In the genomic region with DNA sequence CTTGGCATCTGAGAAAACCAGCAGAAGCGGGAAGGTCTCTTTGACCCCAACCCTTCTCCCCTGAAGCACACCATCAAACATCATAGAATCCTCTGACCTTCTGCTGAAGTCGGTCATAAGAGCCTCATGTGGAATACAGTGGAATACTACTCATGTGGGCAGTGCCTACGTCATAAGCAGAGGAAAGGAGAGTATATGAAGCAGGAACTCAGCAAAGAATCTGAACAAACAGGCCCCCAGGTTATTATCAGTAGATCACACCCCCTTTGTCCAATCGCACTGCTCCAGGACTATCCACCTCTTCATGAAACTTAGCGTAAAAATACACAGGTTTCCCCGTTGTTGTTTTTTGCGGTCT, we compare ENCODE assay signal across 30 cellular contexts.
"Had no signal": no experiment of that assay in that cellular context is flagged by ENCODE, and none has a peak within 500 bp of the region (broad histone marks: within the 10 kb centered on the region; RNA-seq: fewer than 3 reads in every experiment).

No MANE protein-coding gene starts in this region.

- H3K36me3 ChIP-seq: adrenal gland, brain microvascular endothelial cell, breast epithelium had no signal

- H3K4me3 ChIP-seq: adrenal gland, body of pancreas, breast epithelium had no signal

- DNase-seq: activated B cell treated with CpG ODN at 0.5 μM for 24 hours; activated CD4-positive, alpha-beta memory T cell treated with anti-CD3 and anti-CD28 coated beads for 36 hours; activated CD4-positive, alpha-beta T cell treated with anti-CD3 and anti-CD28 coated beads for 4 hours; activated CD4-positive, alpha-beta T cell treated with anti-CD3 and anti-CD28 coated beads, Interleukin-2, amount 10 ng/mL, durations not matched to agents 24 days and 14 days; activated CD4-positive, alpha-beta T cell treated with anti-CD3 and anti-CD28 coated beads, Interleukin-2, amount 50 U/mL, for 1 hour; activated CD4-positive, alpha-beta T cell treated with anti-CD3 and anti-CD28 coated beads, Interleukin-2, amount 50 U/mL, for 4 hours; activated CD4-positive, CD25-positive, alpha-beta regulatory T cell treated with anti-CD3 and anti-CD28 coated beads, Interleukin-2, amount 50 U/mL, for 72 hours; activated CD8-positive, alpha-beta memory T cell treated with anti-CD3 and anti-CD28 coated beads, Interleukin-2, amount 50 U/mL, for 4 hours; activated CD8-positive, alpha-beta T cell treated with anti-CD3 and anti-CD28 coated beads for 36 hours; activated effector memory CD4-positive, alpha-beta T cell treated with anti-CD3 and anti-CD28 coated beads, Interleukin-2, amount 50 U/mL, for 16 hours; activated gamma-delta T cell treated with Interleukin-2 at 50 U/mL for 16 hours; activated naive CD4-positive, alpha-beta T cell; activated naive CD4-positive, alpha-beta T cell treated with anti-CD3 and anti-CD28 coated beads for 36 hours; activated naive CD4-positive, alpha-beta T cell treated with anti-CD3 and anti-CD28 coated beads, Interleukin-2, amount 50 U/mL, for 16 hours; activated naive CD8-positive, alpha-beta T cell treated with anti-CD3 and anti-CD28 coated beads for 36 hours; activated T-cell treated with anti-CD3 and anti-CD28 coated beads for 4 hours; activated T-cell treated with anti-CD3 and anti-CD28 coated beads, Interleukin-2, amount 50 U/mL, for 1 hour; activated T-cell treated with anti-CD3 and anti-CD28 coated beads, Interleukin-2, amount 50 U/mL, for 4 hours; activated T-cell treated with anti-CD3 and anti-CD28 coated beads, Interleukin-2, amount 50 U/mL, for 72 hours; adrenal gland; amniotic stem cell; aorta; body of pancreas; brain microvascular endothelial cell; central memory CD4-positive, alpha-beta T cell; T-helper 9 cell had no signal

- H3K27ac ChIP-seq: adrenal gland, body of pancreas, brain microvascular endothelial cell, breast epithelium, VCaP had no signal

- H3K27me3 ChIP-seq: adrenal gland, body of pancreas, brain microvascular endothelial cell, breast epithelium had no signal

- H3K9me3 ChIP-seq: adrenal gland, body of pancreas, breast epithelium had no signal

- ATAC-seq: activated CD8-positive, alpha-beta T cell treated with anti-CD3 and anti-CD28 coated beads for 36 hours; activated naive CD4-positive, alpha-beta T cell treated with anti-CD3 and anti-CD28 coated beads, Interleukin-2, amount 50 U/mL, for 72 hours; activated T-cell treated with anti-CD3 and anti-CD28 coated beads, Interleukin-2, amount 50 U/mL, for 4 hours; activated T-cell treated with anti-CD3 and anti-CD28 coated beads, Interleukin-2, amount 50 U/mL, for 72 hours; activated T-helper 17 cell treated with anti-CD3 and anti-CD28 coated beads, Interleukin-2, amount 50 U/mL, for 72 hours; body of pancreas had no signal

- H3K4me1 ChIP-seq: adrenal gland, body of pancreas had no signal
